Comparison of ENCODE assay signal across 10 cellular contexts in genomic region chr13:50106559-50106958, GRCh38.
DNase-seq lines count a peak whose midpoint lies in the region; ATAC-seq, FAIRE-seq and TF ChIP-seq lines count a peak whose summit lies in the region.
"Had no signal": no experiment of that assay in that cellular context is flagged by ENCODE, and none has a peak within 500 bp of the region (broad histone marks: within the 10 kb centered on the region; RNA-seq: fewer than 3 reads in every experiment).

No MANE protein-coding gene starts in this region.

- H3K27ac ChIP-seq in BLaER1: peak overlapping the region; percentile 49
- H3K27ac ChIP-seq: right lobe of liver had no signal

- no peak for FAIRE-seq in D721Med (lab: Jason Lieb, UNC)

- H3K27me3 ChIP-seq in BLaER1: no peaks in the 10 kb centered on the region
- H3K27me3 ChIP-seq: right lobe of liver had no signal

- no peak for TF ChIP-seq CTCF in activated B cell treated with CpG ODN at 0.5 μM for 24 hours (IDR thresholded peaks at IDR 0.05)
- no peak for TF ChIP-seq CTCF in D721Med (IDR thresholded peaks at IDR 0.05; ENCODE audit: insufficient read depth, missing control alignments)
- no peak for TF ChIP-seq CTCF in nephron progenitor cell (IDR thresholded peaks at IDR 0.05)
- TF ChIP-seq CTCF in chondrocyte (IDR thresholded peaks at IDR 0.05): no peak

- H3K36me3 ChIP-seq in BLaER1: peaks cover 53% of the 10 kb centered on the region
- H3K36me3 ChIP-seq: right lobe of liver had no signal

- H3K4me1 ChIP-seq in BLaER1: peaks cover 66% of the 10 kb centered on the region

- ATAC-seq in GM18868 (IDR thresholded peaks at IDR 0.05; ENCODE audit: unreplicated experiment) (peak; percentile 92), HG03095 (IDR thresholded peaks at IDR 0.05; ENCODE audit: unreplicated experiment) (peak; percentile 87), activated B cell treated with CpG ODN at 0.5 μM for 24 hours (ENCODE audit: low read depth) (peak; percentile 85)

- no peak overlapping the region for H3K4me3 ChIP-seq in BLaER1
- H3K4me3 ChIP-seq: right lobe of liver had no signal

- peaks cover 98% of the 10 kb centered on the region for H4K20me1 ChIP-seq in BLaER1

- H3K36me3 Mint-ChIP-seq in activated B cell treated with CpG ODN at 0.5 μM for 24 hours (ENCODE audit: low read depth) (peaks cover 30% of the 10 kb centered on the region), nephron progenitor cell (ENCODE audit: low read depth) (peaks cover 27% of the 10 kb centered on the region), chondrocyte (ENCODE audit: low read depth) (no peaks in the 10 kb centered on the region)

- DNase-seq in activated B cell treated with CpG ODN at 0.5 μM for 24 hours (no peak), D721Med (ENCODE audit: insufficient read length, low spot score) (no peak), HCEC 1CT (no peak), nephron progenitor cell (no peak), chondrocyte (ENCODE audit: low spot score) (no peak)
- DNase-seq: DMS 273 treated with DMSO at 0.1 percent for 48 hours, right lobe of liver had no signal

- H3K4me1 Mint-ChIP-seq in activated B cell treated with CpG ODN at 0.5 μM for 24 hours: peaks cover 75% of the 10 kb centered on the region
- no peaks in the 10 kb centered on the region for H3K4me1 Mint-ChIP-seq in nephron progenitor cell
- H3K4me1 Mint-ChIP-seq in chondrocyte (ENCODE audit: low read depth): peaks cover 30% of the 10 kb centered on the region

- peak overlapping the region; percentile 39; the same call in 1 of the 2 replicates for H3K9ac ChIP-seq in BLaER1

- H3K9me3 Mint-ChIP-seq in activated B cell treated with CpG ODN at 0.5 μM for 24 hours: peaks cover 2% of the 10 kb centered on the region
- H3K9me3 Mint-ChIP-seq in nephron progenitor cell: no peaks in the 10 kb centered on the region
- no peaks in the 10 kb centered on the region for H3K9me3 Mint-ChIP-seq in chondrocyte (ENCODE audit: low read depth)

- H3K9me3 ChIP-seq in BLaER1: peaks cover 15% of the 10 kb centered on the region; the same call in 1 of the 2 replicates
- H3K9me3 ChIP-seq: right lobe of liver had no signal

- CTCF ChIA-PET in activated B cell treated with CpG ODN at 0.5 μM for 24 hours (lab: Charles Lee): interaction anchor here (1.0 to 1.9 kb wide), 3 partner anchors 22 to 805 kb away, joined by 3 to 13 read pairs (median 5); no protein-coding TSS in a partner anchor

- POLR2A ChIA-PET in activated B cell treated with CpG ODN at 0.5 μM for 24 hours (lab: Charles Lee): interaction anchor here (0.8 to 5.1 kb wide), 7 partner anchors 10 to 110 kb away, joined by 3 to 134 read pairs (median 9); partner anchors contain the start of gene TRIM13

- H3K27me3 Mint-ChIP-seq in activated B cell treated with CpG ODN at 0.5 μM for 24 hours (no peaks in the 10 kb centered on the region), nephron progenitor cell (ENCODE audit: low read depth, poor library complexity) (no peaks in the 10 kb centered on the region), chondrocyte (ENCODE audit: low read depth) (no peaks in the 10 kb centered on the region)

- intact Hi-C loops in activated B cell treated with CpG ODN at 0.5 μM for 24 hours (cut with micrococcal nuclease): loop anchor here (1.0 to 2.0 kb wide), 3 partner anchors 14 to 24 kb away; no protein-coding TSS in a partner anchor

- H3K27ac Mint-ChIP-seq in activated B cell treated with CpG ODN at 0.5 μM for 24 hours (peak overlapping the region; percentile 94), nephron progenitor cell (no peak overlapping the region), chondrocyte (ENCODE audit: unreplicated experiment) (no peak overlapping the region)

- H3K4me2 ChIP-seq in BLaER1: peak overlapping the region; percentile 69

- H3K4me3 Mint-ChIP-seq in activated B cell treated with CpG ODN at 0.5 μM for 24 hours (peak overlapping the region; percentile 67), nephron progenitor cell (no peak overlapping the region), chondrocyte (ENCODE audit: unreplicated experiment) (no peak overlapping the region)
